Comparison of ENCODE assay signal across 18 cellular contexts in the genomic region with DNA sequence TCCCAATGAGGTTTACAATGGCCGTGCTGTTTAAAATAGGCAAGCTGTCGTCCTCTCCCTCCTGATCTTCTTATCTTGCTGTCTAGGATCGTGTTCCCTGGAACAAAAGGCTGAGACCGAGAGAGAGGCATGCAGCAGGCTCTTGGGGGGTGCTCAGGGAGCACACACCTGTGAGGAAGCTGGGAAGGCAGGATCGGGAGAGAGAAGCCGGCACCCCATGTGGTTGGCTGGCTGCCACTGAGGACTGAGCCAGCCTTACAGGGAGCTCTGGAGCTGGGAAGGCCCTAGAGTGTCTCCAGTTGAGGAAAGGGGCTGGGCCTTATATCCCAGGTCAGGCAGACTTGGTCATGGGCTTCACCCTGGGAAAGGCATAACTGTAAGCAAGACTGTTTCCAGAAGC.
A peak's percentile ranks its signal among the peaks of the same experiment; 100 is the strongest.
DNase-seq lines count a peak whose midpoint lies in the region; ATAC-seq and TF ChIP-seq lines count a peak whose summit lies in the region.
"Had no signal": no experiment of that assay in that cellular context is flagged by ENCODE, and none has a peak within 500 bp of the region (broad histone marks: within the 10 kb centered on the region; RNA-seq: fewer than 3 reads in every experiment).

No MANE protein-coding gene starts in this region.

- RAD21 ChIA-PET in HCT116 (lab: Charles Lee; ENCODE audit: low non-redundant PET in 1 of 2, low total read pairs in 2 of 2, uncharacterized antibody in 2 of 2, unreplicated experiment in 2 of 2) = interaction anchor here in 1 of 2 experiments (0.6 kb wide), 1 partner anchor 547 kb away, joined by 4 read pairs; no protein-coding TSS in a partner anchor

- peaks cover 4% of the 10 kb centered on the region for H3K27me3 Mint-ChIP-seq in Caco-2 (ENCODE audit: insufficient read depth, unreplicated experiment)

- no CpG with 5 or more reads among the region's 6 CpGs for WGBS in trophoblast cell (ENCODE audit: extremely low coverage, insufficient coverage, insufficient read length)
- WGBS in suprapubic skin = 65% methylated on average over 6 of the region's 6 CpGs

- no peaks in the 10 kb centered on the region for H3K36me3 ChIP-seq in HCT116 (ENCODE audit: control insufficient read depth in 1 of 2, insufficient read depth in 2 of 2, low read length in 2 of 2)
- H3K36me3 ChIP-seq in trophoblast cell (ENCODE audit: control insufficient read depth in 1 of 2, insufficient read depth in 2 of 2, low read length in 2 of 2) = no peaks in the 10 kb centered on the region
- no peaks in the 10 kb centered on the region for H3K36me3 ChIP-seq in suprapubic skin
- H3K36me3 ChIP-seq in Caco-2 (ENCODE audit: control insufficient read depth, insufficient read depth, low read length) = no peaks in the 10 kb centered on the region
- H3K36me3 ChIP-seq: right lobe of liver had no signal

- intact Hi-C loops in HCT116 (cut with micrococcal nuclease) = no loop called here
- intact Hi-C loops in Caco-2 (cut with micrococcal nuclease; ENCODE audit: unreplicated experiment) = no loop called here

- no peaks in the 10 kb centered on the region for H3K36me3 Mint-ChIP-seq in Caco-2 (ENCODE audit: insufficient read depth, unreplicated experiment)
- H3K36me3 Mint-ChIP-seq: activated naive CD8-positive, alpha-beta T cell had no signal

- H3K27ac Mint-ChIP-seq in Caco-2 (ENCODE audit: unreplicated experiment) = no peak overlapping the region
- H3K27ac Mint-ChIP-seq: activated naive CD8-positive, alpha-beta T cell; stimulated activated naive CD8-positive, alpha-beta T cell treated with anti-CD3 and anti-CD28 coated beads, Interleukin-15, Interleukin-2, amounts not matched to agents 100 ng/mL and 50 ng/mL, for 24 hours; T-helper 17 cell had no signal

- H4K8ac ChIP-seq in trophoblast cell (ENCODE audit: low read depth, low read length) = no peak overlapping the region

- H3K14ac ChIP-seq in trophoblast cell (ENCODE audit: low read length) = no peak overlapping the region

- H3K9me2 ChIP-seq in HCT116 (ENCODE audit: insufficient read depth) = no peaks in the 10 kb centered on the region

- no peaks in the 10 kb centered on the region for H3K9me3 Mint-ChIP-seq in Caco-2 (ENCODE audit: unreplicated experiment)

- H4K12ac ChIP-seq in trophoblast cell (ENCODE audit: low read depth, low read length) = no peak overlapping the region

- peaks cover 2% of the 10 kb centered on the region for H3K79me1 ChIP-seq in trophoblast cell (ENCODE audit: low read length)

- no peak for TF ChIP-seq EP300 in suprapubic skin (IDR thresholded peaks at IDR 0.05)

- ATAC-seq in HCT116 = peak; percentile 32
- ATAC-seq: left colon, right lobe of liver, T-helper 17 cell had no signal

- H3K9me3 ChIP-seq in HCT116 (ENCODE audit: control insufficient read depth in 1 of 2, insufficient read depth in 1 of 2, low read depth in 1 of 2, low read length in 2 of 2) = no peaks in the 10 kb centered on the region
- H3K9me3 ChIP-seq in trophoblast cell (ENCODE audit: insufficient read depth, low read depth, low read length) = no peaks in the 10 kb centered on the region
- no peaks in the 10 kb centered on the region for H3K9me3 ChIP-seq in suprapubic skin
- no peaks in the 10 kb centered on the region for H3K9me3 ChIP-seq in Caco-2
- H3K9me3 ChIP-seq: right lobe of liver had no signal

- no peaks in the 10 kb centered on the region for H4K20me1 ChIP-seq in HCT116 (ENCODE audit: insufficient read depth)

- H3K79me2 ChIP-seq in HCT116 (ENCODE audit: insufficient read depth, low read length) (no peaks in the 10 kb centered on the region), trophoblast cell (ENCODE audit: control insufficient read depth, insufficient read depth, low read length, poor library complexity) (no peaks in the 10 kb centered on the region)

- no peak overlapping the region for H2AFZ ChIP-seq in HCT116 (ENCODE audit: low read depth, low read length, poor library complexity, severe bottlenecking)
- H2AFZ ChIP-seq in trophoblast cell (ENCODE audit: insufficient read depth, low read length, poor library complexity) = no peak overlapping the region

- H3K27me3 ChIP-seq in HCT116 (ENCODE audit: insufficient read depth, low read length) (no peaks in the 10 kb centered on the region), trophoblast cell (ENCODE audit: insufficient read depth, low read length) (no peaks in the 10 kb centered on the region), suprapubic skin (no peaks in the 10 kb centered on the region), Caco-2 (replicated peaks; ENCODE audit: control insufficient read depth, insufficient read depth, low read length) (no peaks in the 10 kb centered on the region)
- H3K27me3 ChIP-seq: right lobe of liver had no signal

- no peak overlapping the region for H3K4ac ChIP-seq in trophoblast cell (ENCODE audit: low read depth, low read length)

- H2AK5ac ChIP-seq in trophoblast cell (ENCODE audit: low read length) = peak overlapping the region; percentile 5

- peaks cover 0 to 5% of the 10 kb centered on the region in 2 experiments; a peak in 1 of 4 replicates for H3K4me1 ChIP-seq in HCT116 (ENCODE audit: control insufficient read depth in 1 of 2, insufficient read depth in 2 of 2, low read length in 2 of 2)
- no peaks in the 10 kb centered on the region for H3K4me1 ChIP-seq in trophoblast cell (ENCODE audit: control insufficient read depth in 1 of 2, insufficient read depth in 2 of 2, low read length in 2 of 2)
- H3K4me1 ChIP-seq in suprapubic skin = no peaks in the 10 kb centered on the region
- H3K4me1 ChIP-seq in Caco-2 = no peaks in the 10 kb centered on the region

- DNase-seq in HCT116 (ENCODE audit: low read depth, low spot score) (no peak), NCI-H2029 treated with DMSO at 0.1 percent for 48 hours (lab: John Stamatoyannopoulos, UW) (peak; percentile 47), cerebellar cortex (ENCODE audit: low spot score) (peak; percentile 17), trophoblast cell (no peak), suprapubic skin (ENCODE audit: low spot score in 2 of 2) (no peak), DMS153 treated with DMSO at 0.1 percent for 48 hours (lab: John Stamatoyannopoulos, UW; ENCODE audit: unreplicated experiment) (no peak), Caco-2 (no peak)
- DNase-seq: activated T-cell treated with anti-CD3 and anti-CD28 coated beads, Interleukin-2, amount 50 U/mL, for 48 hours; foreskin fibroblast; HCEC 1CT; KG1; left colon; NCI-H446 treated with DMSO at 0.1 percent for 48 hours; right lobe of liver; stimulated activated CD4-positive, alpha-beta T cell treated with anti-CD3 and anti-CD28 coated beads, Interleukin-1b, Interleukin-23, amount 100 ng/mL, for 48 hours; T-helper 17 cell had no signal

- TF ChIP-seq RAD21 in HCT116 (IDR thresholded peaks at IDR 0.05; ENCODE audit: low read depth) = no peak

- no peak overlapping the region for H2BK5ac ChIP-seq in trophoblast cell (ENCODE audit: low read depth, low read length, poor library complexity)

- H4K91ac ChIP-seq in trophoblast cell (ENCODE audit: low read depth, low read length) = no peak overlapping the region

- H3K4me3 Mint-ChIP-seq in Caco-2 (ENCODE audit: unreplicated experiment) = no peak overlapping the region
- H3K4me3 Mint-ChIP-seq: activated naive CD8-positive, alpha-beta T cell; stimulated activated naive CD8-positive, alpha-beta T cell treated with anti-CD3 and anti-CD28 coated beads, Interleukin-15, Interleukin-2, amounts not matched to agents 100 ng/mL and 50 ng/mL, for 24 hours; T-helper 17 cell had no signal

- no peak overlapping the region for H3K27ac ChIP-seq in HCT116 (ENCODE audit: low read depth, low read length)
- H3K27ac ChIP-seq in trophoblast cell (ENCODE audit: low read depth, low read length) = no peak overlapping the region
- no peak overlapping the region for H3K27ac ChIP-seq in suprapubic skin
- H3K27ac ChIP-seq: right lobe of liver had no signal

- H3K4me3 ChIP-seq in HCT116 (replicated peaks in 1 of 2; ENCODE audit: low read depth in 1 of 2, low read length in 2 of 2) (no peak overlapping the region), trophoblast cell (ENCODE audit: low read depth, low read length) (no peak overlapping the region), suprapubic skin (no peak overlapping the region), Caco-2 (ENCODE audit: low read depth, low read length) (no peak overlapping the region)
- H3K4me3 ChIP-seq: right lobe of liver had no signal

- CTCF ChIA-PET in HCT116 (lab: Charles Lee) (interaction anchor here (1.0 kb wide), 1 partner anchor 16 kb away, joined by 3 read pairs; no protein-coding TSS in a partner anchor), Caco-2 (lab: Charles Lee) (interaction anchor here (1.2 kb wide), 1 partner anchor 14 kb away, joined by 3 read pairs; no protein-coding TSS in a partner anchor)

- BruUV-seq in HCT116 (replicated peaks; lab: Mats Ljungman, UMichigan) = no TSS peak
- no TSS peak for BruUV-seq in Caco-2 (replicated peaks; lab: Mats Ljungman, UMichigan)

- H3K23ac ChIP-seq in trophoblast cell (ENCODE audit: low read length) = no peak overlapping the region

- H2BK120ac ChIP-seq in trophoblast cell (ENCODE audit: insufficient read depth, low read length, poor library complexity) = no peak overlapping the region

- H3K4me2 ChIP-seq in HCT116 (ENCODE audit: low read length) (no peak overlapping the region), trophoblast cell (ENCODE audit: low read length) (no peak overlapping the region)

- no peak overlapping the region for H3K9ac ChIP-seq in HCT116 (ENCODE audit: low read length)
- H3K9ac ChIP-seq in trophoblast cell (ENCODE audit: low read length) = no peak overlapping the region

- H3K4me1 Mint-ChIP-seq in Caco-2 (ENCODE audit: low read depth, unreplicated experiment) = no peaks in the 10 kb centered on the region
- H3K4me1 Mint-ChIP-seq: T-helper 17 cell had no signal

- no peak overlapping the region for H3K18ac ChIP-seq in trophoblast cell (ENCODE audit: low read length)

- TF ChIP-seq CTCF in HCT116 (IDR thresholded peaks at IDR 0.05 in 2 of 3, conservative IDR thresholded peaks at IDR 0.05 in 1 of 3; ENCODE audit: borderline replicate concordance in 1 of 3, insufficient read depth in 1 of 3, low read depth in 2 of 3, low read length in 2 of 3) (no peak), suprapubic skin (IDR thresholded peaks at IDR 0.05) (no peak), Caco-2 (IDR thresholded peaks at IDR 0.05; ENCODE audit: insufficient read depth in 1 of 2, low read depth in 1 of 2, low read length in 1 of 2, severe bottlenecking in 1 of 2, unreplicated experiment in 1 of 2) (no peak)

- POLR2A ChIA-PET in HCT116 (lab: Charles Lee) = no interaction called here
- POLR2A ChIA-PET in Caco-2 (lab: Charles Lee) = interaction anchor here (0.6 kb wide), 1 partner anchor 78 kb away, joined by 3 read pairs; no protein-coding TSS in a partner anchor

- no peak overlapping the region for H2BK12ac ChIP-seq in trophoblast cell (ENCODE audit: low read length)

- TF ChIP-seq POLR2A in HCT116 (IDR thresholded peaks at IDR 0.05; ENCODE audit: borderline replicate concordance, extremely low read depth, insufficient read depth, insufficient read length) = no peak
- TF ChIP-seq POLR2A in suprapubic skin (IDR thresholded peaks at IDR 0.05) = no peak

TF ChIP-seq in HCT116, 20 proteins besides CTCF, POLR2A, EP300 and RAD21 (continues in another document):
- TF ChIP-seq FOSL1 (IDR thresholded peaks at IDR 0.05; ENCODE audit: low read depth) (no peak), ZFX (IDR thresholded peaks at IDR 0.05) (no peak)

Comparison
In these comparisons a context has a peak if more than half of its experiments do, and no peak if none do; other contexts are left out.
1. DNase-seq: peak in NCI-H2029 treated with DMSO at 0.1 percent for 48 hours (single experiment) and cerebellar cortex (single experiment); none in HCT116 (single experiment), trophoblast cell (0 of 2), suprapubic skin (0 of 2), DMS153 treated with DMSO at 0.1 percent for 48 hours (single experiment) and Caco-2 (0 of 2).